In the genomic region with DNA sequence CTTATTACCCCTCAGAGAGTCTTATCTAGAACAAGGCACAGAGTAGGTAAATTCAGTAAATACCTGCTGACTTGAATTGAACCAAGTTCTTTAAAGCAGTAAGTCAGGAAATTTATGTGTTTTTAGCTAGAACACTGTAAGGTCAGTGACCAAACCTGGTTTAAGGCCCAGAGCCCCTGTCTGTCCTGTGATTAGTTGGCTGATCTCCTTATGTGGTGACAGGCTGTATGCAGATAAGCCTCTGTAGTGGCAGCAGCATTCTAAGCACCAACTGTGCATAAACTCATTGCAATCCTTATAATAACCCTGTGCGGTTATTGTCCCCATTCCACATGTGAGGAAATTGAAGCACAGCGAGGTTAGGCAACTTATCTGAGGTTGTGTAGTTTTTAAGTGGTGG, we compare ENCODE assay signal across 38 cellular contexts. TPM values are rescaled to one million over a fixed set of nuclear protein-coding genes. Genes with fewer than 3 reads are reported as not detected.
"Had no signal": no experiment of that assay in that cellular context is flagged by ENCODE, and none has a peak within 500 bp of the region (broad histone marks: within the 10 kb centered on the region; RNA-seq: fewer than 3 reads in every experiment).

No MANE protein-coding gene starts in this region.

- H3K36me3 Mint-ChIP-seq: activated CD8-positive, alpha-beta memory T cell treated with anti-CD3 and anti-CD28 coated beads, Interleukin-2, amount 10 ng/mL, durations not matched to agents 7 days and 5 days; activated naive CD4-positive, alpha-beta T cell treated with anti-CD3 and anti-CD28 coated beads, Interleukin-2, amount 50 U/mL, for 72 hours; activated naive CD8-positive, alpha-beta T cell treated with anti-CD3 and anti-CD28 coated beads for 36 hours had no signal

- H3K4me1 ChIP-seq: adrenal gland had no signal

- H3K27ac ChIP-seq: adrenal gland, VCaP had no signal

- H3K4me3 ChIP-seq: adrenal gland had no signal

- FAIRE-seq: colon, TTC549 had no signal

- H3K27ac Mint-ChIP-seq: activated CD4-positive, alpha-beta memory T cell treated with anti-CD3 and anti-CD28 coated beads, Interleukin-2, amount 10 ng/mL, durations not matched to agents 7 days and 5 days; activated CD4-positive, alpha-beta T cell treated with anti-CD3 and anti-CD28 coated beads for 36 hours; activated CD4-positive, alpha-beta T cell treated with anti-CD3 and anti-CD28 coated beads, Interleukin-2, amount 10 ng/mL, durations not matched to agents 7 days and 5 days; activated CD8-positive, alpha-beta memory T cell treated with anti-CD3 and anti-CD28 coated beads, Interleukin-2, amount 10 ng/mL, durations not matched to agents 7 days and 5 days; activated CD8-positive, alpha-beta T cell treated with anti-CD3 and anti-CD28 coated beads, Interleukin-2, amount 10 ng/mL, durations not matched to agents 7 days and 5 days; activated naive CD4-positive, alpha-beta T cell treated with anti-CD3 and anti-CD28 coated beads for 36 hours; activated naive CD8-positive, alpha-beta T cell treated with anti-CD3 and anti-CD28 coated beads for 36 hours; activated T-cell treated with anti-CD3 and anti-CD28 coated beads, Interleukin-2, amount 50 U/mL, for 24 hours; activated T-helper 2 cell treated with anti-CD3 and anti-CD28 coated beads, Interferon-gamma antibody, Interleukin-2, Interleukin-4, amounts not matched to agents 10 μg/mL and 5 μg/mL and 100 μg/mL, durations not matched to agents 14 hours and 24 hours and 36 hours; brain; T-helper 1 cell treated with Interleukin-12 subunit alpha and Interleukin-12 subunit beta and Interleukin-4 antibody, amounts not matched to agents 30 μg/mL and 1 μg/mL, for 36 hours; T-helper 2 cell treated with Interferon-gamma antibody and Interleukin-4, amounts not matched to agents 5 μg/mL and 100 μg/mL, for 36 hours; WTC11 had no signal

- H3K36me3 ChIP-seq: adrenal gland had no signal

- H3K27me3 Mint-ChIP-seq: activated CD4-positive, alpha-beta memory T cell treated with anti-CD3 and anti-CD28 coated beads, Interleukin-2, amount 10 ng/mL, durations not matched to agents 7 days and 5 days; activated CD4-positive, alpha-beta T cell treated with anti-CD3 and anti-CD28 coated beads for 36 hours; activated CD4-positive, alpha-beta T cell treated with anti-CD3 and anti-CD28 coated beads, Interleukin-2, amount 10 ng/mL, durations not matched to agents 7 days and 5 days; activated CD8-positive, alpha-beta memory T cell treated with anti-CD3 and anti-CD28 coated beads, Interleukin-2, amount 10 ng/mL, durations not matched to agents 7 days and 5 days; activated naive CD8-positive, alpha-beta T cell treated with anti-CD3 and anti-CD28 coated beads for 36 hours; activated T-cell treated with anti-CD3 and anti-CD28 coated beads, Interleukin-2, amount 50 U/mL, for 24 hours; brain had no signal

- DNase-seq: activated CD4-positive, alpha-beta memory T cell treated with anti-CD3 and anti-CD28 coated beads, Interleukin-2, amount 10 ng/mL, durations not matched to agents 7 days and 5 days; activated CD4-positive, alpha-beta T cell treated with anti-CD3 and anti-CD28 coated beads for 1 hour; activated CD4-positive, alpha-beta T cell treated with anti-CD3 and anti-CD28 coated beads for 36 hours; activated CD4-positive, alpha-beta T cell treated with anti-CD3 and anti-CD28 coated beads for 48 hours; activated CD4-positive, alpha-beta T cell treated with anti-CD3 and anti-CD28 coated beads, Interleukin-2, amount 10 ng/mL, durations not matched to agents 7 days and 5 days; activated CD4-positive, alpha-beta T cell treated with anti-CD3 and anti-CD28 coated beads, Interleukin-2, amount 50 U/mL, for 48 hours; activated CD4-positive, CD25-positive, alpha-beta regulatory T cell; activated CD8-positive, alpha-beta memory T cell treated with anti-CD3 and anti-CD28 coated beads for 24 hours; activated CD8-positive, alpha-beta memory T cell treated with anti-CD3 and anti-CD28 coated beads, Interleukin-2, amount 10 ng/mL, durations not matched to agents 7 days and 5 days; activated CD8-positive, alpha-beta memory T cell treated with anti-CD3 and anti-CD28 coated beads, Interleukin-2, amount 50 U/mL, for 48 hours; activated CD8-positive, alpha-beta T cell treated with anti-CD3 and anti-CD28 coated beads, Interleukin-2, amount 10 ng/mL, durations not matched to agents 7 days and 5 days; activated effector memory CD4-positive, alpha-beta T cell treated with Interleukin-2 at 50 U/mL for 16 hours; activated gamma-delta T cell treated with Interleukin-2 at 50 U/mL for 16 hours; activated naive CD4-positive, alpha-beta T cell; activated naive CD4-positive, alpha-beta T cell treated with anti-CD3 and anti-CD28 coated beads for 36 hours; activated naive CD4-positive, alpha-beta T cell treated with anti-CD3 and anti-CD28 coated beads, Interleukin-2, amount 50 U/mL, for 16 hours; activated naive CD8-positive, alpha-beta T cell treated with anti-CD3 and anti-CD28 coated beads for 36 hours; activated T-cell treated with anti-CD3 and anti-CD28 coated beads, Interleukin-2, amount 50 U/mL, for 24 hours; activated T-cell treated with anti-CD3 and anti-CD28 coated beads, Interleukin-2, amount 50 U/mL, for 48 hours; adrenal gland; amniotic stem cell; aorta; central memory CD4-positive, alpha-beta T cell; T-helper 1 cell; T-helper 2 cell; T-helper 9 cell had no signal

- H3K9me3 ChIP-seq: adrenal gland had no signal

- H3K9me3 Mint-ChIP-seq: activated CD4-positive, alpha-beta memory T cell treated with anti-CD3 and anti-CD28 coated beads, Interleukin-2, amount 10 ng/mL, durations not matched to agents 7 days and 5 days; activated CD4-positive, alpha-beta T cell treated with anti-CD3 and anti-CD28 coated beads, Interleukin-2, amount 10 ng/mL, durations not matched to agents 7 days and 5 days; activated naive CD4-positive, alpha-beta T cell treated with anti-CD3 and anti-CD28 coated beads for 36 hours; activated naive CD4-positive, alpha-beta T cell treated with anti-CD3 and anti-CD28 coated beads, Interleukin-2, amount 50 U/mL, for 72 hours; activated naive CD8-positive, alpha-beta T cell treated with anti-CD3 and anti-CD28 coated beads for 36 hours; activated T-cell treated with anti-CD3 and anti-CD28 coated beads, Interleukin-2, amount 50 U/mL, for 24 hours; activated T-helper 2 cell treated with anti-CD3 and anti-CD28 coated beads, Interferon-gamma antibody, Interleukin-2, Interleukin-4, amounts not matched to agents 10 μg/mL and 5 μg/mL and 100 μg/mL, durations not matched to agents 14 hours and 24 hours and 36 hours; T-helper 1 cell treated with Interleukin-12 subunit alpha and Interleukin-12 subunit beta and Interleukin-4 antibody, amounts not matched to agents 30 μg/mL and 1 μg/mL, for 36 hours; T-helper 2 cell treated with Interferon-gamma antibody and Interleukin-4, amounts not matched to agents 5 μg/mL and 100 μg/mL, for 36 hours had no signal

- H3K4me1 Mint-ChIP-seq: activated CD4-positive, alpha-beta memory T cell treated with anti-CD3 and anti-CD28 coated beads, Interleukin-2, amount 10 ng/mL, durations not matched to agents 7 days and 5 days; activated CD4-positive, alpha-beta T cell treated with anti-CD3 and anti-CD28 coated beads for 36 hours; activated CD4-positive, alpha-beta T cell treated with anti-CD3 and anti-CD28 coated beads, Interleukin-2, amount 10 ng/mL, durations not matched to agents 7 days and 5 days; activated CD8-positive, alpha-beta memory T cell treated with anti-CD3 and anti-CD28 coated beads, Interleukin-2, amount 10 ng/mL, durations not matched to agents 7 days and 5 days; activated naive CD8-positive, alpha-beta T cell treated with anti-CD3 and anti-CD28 coated beads for 36 hours; brain; WTC11 had no signal

- H3K27me3 ChIP-seq: adrenal gland had no signal

- ATAC-seq: activated CD4-positive, alpha-beta T cell treated with anti-CD3 and anti-CD28 coated beads for 36 hours; activated CD4-positive, CD25-positive, alpha-beta regulatory T cell treated with anti-CD3 and anti-CD28 coated beads, Interleukin-2, amount 50 U/mL, for 24 hours; activated CD8-positive, alpha-beta memory T cell treated with anti-CD3 and anti-CD28 coated beads, Interleukin-2, amount 10 ng/mL, durations not matched to agents 7 days and 5 days; activated CD8-positive, alpha-beta T cell treated with anti-CD3 and anti-CD28 coated beads, Interleukin-2, amount 10 ng/mL, durations not matched to agents 7 days and 5 days; activated naive CD4-positive, alpha-beta T cell treated with anti-CD3 and anti-CD28 coated beads, Interleukin-2, amount 50 U/mL, for 72 hours; WTC11 had no signal

- H3K4me3 Mint-ChIP-seq: activated CD4-positive, alpha-beta memory T cell treated with anti-CD3 and anti-CD28 coated beads, Interleukin-2, amount 10 ng/mL, durations not matched to agents 7 days and 5 days; activated CD4-positive, alpha-beta T cell treated with anti-CD3 and anti-CD28 coated beads for 36 hours; activated CD4-positive, alpha-beta T cell treated with anti-CD3 and anti-CD28 coated beads, Interleukin-2, amount 10 ng/mL, durations not matched to agents 7 days and 5 days; activated CD8-positive, alpha-beta memory T cell treated with anti-CD3 and anti-CD28 coated beads, Interleukin-2, amount 10 ng/mL, durations not matched to agents 7 days and 5 days; activated CD8-positive, alpha-beta T cell treated with anti-CD3 and anti-CD28 coated beads, Interleukin-2, amount 10 ng/mL, durations not matched to agents 7 days and 5 days; activated naive CD4-positive, alpha-beta T cell treated with anti-CD3 and anti-CD28 coated beads for 36 hours; activated naive CD8-positive, alpha-beta T cell treated with anti-CD3 and anti-CD28 coated beads for 36 hours; activated T-cell treated with anti-CD3 and anti-CD28 coated beads, Interleukin-2, amount 50 U/mL, for 24 hours; brain; T-helper 1 cell treated with Interleukin-12 subunit alpha and Interleukin-12 subunit beta and Interleukin-4 antibody, amounts not matched to agents 30 μg/mL and 1 μg/mL, for 36 hours; T-helper 2 cell treated with Interferon-gamma antibody and Interleukin-4, amounts not matched to agents 5 μg/mL and 100 μg/mL, for 36 hours; WTC11 had no signal

RNA-seq across cellular contexts. Expression of gene BPIFC, which starts 50.8 kb away (rescaled TPM):
- total RNA-seq: activated CD4-positive, alpha-beta memory T cell treated with anti-CD3 and anti-CD28 coated beads, Interleukin-2, amount 10 ng/mL, durations not matched to agents 7 days and 5 days; activated CD4-positive, alpha-beta T cell treated with anti-CD3 and anti-CD28 coated beads for 36 hours; activated CD4-positive, alpha-beta T cell treated with anti-CD3 and anti-CD28 coated beads, Interleukin-2, amount 10 ng/mL, durations not matched to agents 7 days and 5 days; activated CD8-positive, alpha-beta memory T cell treated with anti-CD3 and anti-CD28 coated beads, Interleukin-2, amount 10 ng/mL, durations not matched to agents 7 days and 5 days; activated CD8-positive, alpha-beta T cell treated with anti-CD3 and anti-CD28 coated beads, Interleukin-2, amount 10 ng/mL, durations not matched to agents 7 days and 5 days; activated naive CD4-positive, alpha-beta T cell treated with anti-CD3 and anti-CD28 coated beads for 36 hours; activated naive CD4-positive, alpha-beta T cell treated with anti-CD3 and anti-CD28 coated beads, Interleukin-2, amount 50 U/mL, for 72 hours; activated naive CD8-positive, alpha-beta T cell treated with anti-CD3 and anti-CD28 coated beads for 36 hours; activated T-helper 2 cell treated with anti-CD3 and anti-CD28 coated beads, Interferon-gamma antibody, Interleukin-2, Interleukin-4, amounts not matched to agents 10 μg/mL and 5 μg/mL and 100 μg/mL, durations not matched to agents 14 hours and 24 hours and 36 hours; adrenal gland; aorta; cardiac septum; cerebellum; WTC11 had no signal
